11 cellular contexts compared by ENCODE assay signal in the genomic region with DNA sequence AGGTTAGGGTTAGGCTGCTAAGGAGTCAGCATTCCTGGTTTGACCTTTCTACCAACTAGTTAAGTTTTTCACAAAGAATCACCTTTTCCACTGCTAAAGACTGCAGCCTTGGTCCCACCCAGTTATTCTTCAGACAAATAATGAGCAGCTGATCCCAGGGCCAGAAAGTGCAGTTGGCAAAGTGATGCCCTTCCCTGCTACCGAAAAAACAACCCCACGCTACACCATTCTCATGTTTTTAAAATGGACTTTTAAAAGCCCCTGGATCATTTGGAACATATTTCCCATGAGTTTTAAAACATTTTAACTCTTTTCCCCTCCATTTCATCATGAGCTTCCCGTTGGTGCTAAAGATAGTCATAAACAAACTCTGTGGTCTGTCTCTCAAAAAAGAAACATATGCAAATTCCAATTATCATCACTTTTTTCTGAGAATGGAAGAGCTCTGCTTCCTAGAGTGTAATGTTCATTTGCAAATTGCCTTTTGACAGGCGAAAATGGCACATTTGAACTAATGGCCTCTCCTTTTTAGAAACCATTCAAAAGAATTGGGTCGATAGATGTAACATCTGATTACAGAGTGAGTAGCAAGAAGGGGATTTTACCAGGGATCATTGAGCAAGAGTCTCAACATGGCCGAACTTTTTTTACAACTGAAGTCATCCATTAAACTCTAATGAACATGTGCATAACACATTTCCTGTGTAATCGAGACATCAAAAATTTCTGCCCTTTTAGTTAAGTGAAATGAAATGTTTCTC.
A peak's percentile ranks its signal among the peaks of the same experiment; 100 is the strongest.
DNase-seq lines count a peak whose midpoint lies in the region; ATAC-seq and TF ChIP-seq lines count a peak whose summit lies in the region.
"Had no signal": no experiment of that assay in that cellular context is flagged by ENCODE, and none has a peak within 500 bp of the region (broad histone marks: within the 10 kb centered on the region; RNA-seq: fewer than 3 reads in every experiment).

No MANE protein-coding gene starts in this region.

- H3K4me3 ChIP-seq in spleen, result no peak overlapping the region
- H3K4me3 ChIP-seq: cardiac muscle cell had no signal

- intact Hi-C loops in spleen (cut with DNase I; ENCODE audit: low total_unique reads), result no loop called here

- H3K36me3 Mint-ChIP-seq in T-cell, result no peaks in the 10 kb centered on the region

- peak overlapping the region in 5 of 8 donors; percentile 30 to 66 (median 45) for H3K27ac ChIP-seq in spleen
- H3K27ac ChIP-seq: cardiac muscle cell had no signal

- peak; percentile 55 for ATAC-seq in HG02759 (IDR thresholded peaks at IDR 0.05; ENCODE audit: unreplicated experiment)
- no peak for ATAC-seq in T-cell (replicated peaks in 1 of 4)
- ATAC-seq: SK-N-SH treated with all-trans-retinoic acid at 6 μM for 48 hours had no signal

- DNase-seq in NOMO-1 treated with DMSO at 0.1 percent for 48 hours (lab: John Stamatoyannopoulos, UW; ENCODE audit: unreplicated experiment) (peak; percentile 21), NOMO-1 treated with dmso at 0.1 percent for 144 hours (lab: John Stamatoyannopoulos, UW; ENCODE audit: unreplicated experiment) (no peak), T-cell (no peak), spleen (no peak), OCI-M2 (lab: John Stamatoyannopoulos, UW; ENCODE audit: unreplicated experiment) (no peak), AG08396 (ENCODE audit: low spot score) (no peak), NCI-H446 (lab: John Stamatoyannopoulos, UW) (no peak)
- DNase-seq: 8988T had no signal

- H3K9me3 Mint-ChIP-seq in T-cell, result peaks cover 0 to 5% (median 4%) of the 10 kb centered on the region in 3 donors

- H3K36me3 ChIP-seq in spleen, result no peaks in the 10 kb centered on the region
- H3K36me3 ChIP-seq: cardiac muscle cell had no signal

- TF ChIP-seq POLR2A in spleen (IDR thresholded peaks at IDR 0.05), result no peak

- H3K4me3 Mint-ChIP-seq in T-cell, result peak overlapping the region in 1 of 3 donors; percentile 26

- H3K4me1 Mint-ChIP-seq in T-cell, result peaks cover 26 to 39% (median 38%) of the 10 kb centered on the region in 3 donors

- H3K4me1 ChIP-seq in spleen, result peaks cover 0 to 34% (median 18%) of the 10 kb centered on the region in 6 donors

- H3K27me3 ChIP-seq in spleen (replicated peaks in 1 of 7), result no peaks in the 10 kb centered on the region
- H3K27me3 ChIP-seq: cardiac muscle cell had no signal

- peak overlapping the region; percentile 30 to 70 for H3K27ac Mint-ChIP-seq in T-cell

- CTCF ChIA-PET in T-cell (lab: Charles Lee), result interaction anchor here in 1 of 2 donors (0.6 kb wide), 1 partner anchor 241 kb away, joined by 3 read pairs; no protein-coding TSS in a partner anchor

- POLR2A ChIA-PET in T-cell (lab: Charles Lee), result interaction anchor here in 1 of 2 donors (0.5 kb wide), 1 partner anchor 330 kb away, joined by 7 read pairs; no protein-coding TSS in a partner anchor

- WGBS in spleen, 5 donors, result 40 to 48% (median 44%) methylated on average over 7 of the region's 7 CpGs

- peaks cover 0 to 9% (median 0%) of the 10 kb centered on the region in 8 donors for H3K9me3 ChIP-seq in spleen

- no peaks in the 10 kb centered on the region for H3K27me3 Mint-ChIP-seq in T-cell

- TF ChIP-seq CTCF in spleen (IDR thresholded peaks at IDR 0.05 in 8 of 11, conservative IDR thresholded peaks at IDR 0.05 in 3 of 11), result no peak
